1 cellular context compared by ENCODE assay signal in the genomic region with DNA sequence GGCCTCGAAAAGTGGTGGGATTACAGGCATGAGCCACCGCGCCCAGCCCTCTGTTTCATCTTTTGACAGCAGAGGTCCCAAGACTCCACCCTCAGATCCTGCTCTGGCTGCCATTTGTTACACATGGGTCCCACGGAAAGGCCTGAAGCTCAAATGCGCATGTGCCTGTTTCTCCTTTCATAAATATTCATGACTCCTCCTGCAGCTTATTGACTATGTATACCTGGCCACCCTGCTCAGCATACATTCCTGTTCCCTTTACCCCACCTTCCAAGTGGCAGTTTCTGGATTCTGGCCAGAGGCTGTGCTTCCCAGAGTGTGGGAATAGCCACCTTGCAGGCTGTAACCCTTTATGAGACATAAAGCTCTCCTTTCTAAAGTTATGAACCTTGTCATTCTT.
TF ChIP-seq lines count a peak whose summit lies in the region.

No MANE protein-coding gene starts in this region.

TF ChIP-seq in GM23338, 12 proteins besides CTCF, POLR2A, EP300 and RAD21 (continued from another document):
- TF ChIP-seq, protein P1, sequence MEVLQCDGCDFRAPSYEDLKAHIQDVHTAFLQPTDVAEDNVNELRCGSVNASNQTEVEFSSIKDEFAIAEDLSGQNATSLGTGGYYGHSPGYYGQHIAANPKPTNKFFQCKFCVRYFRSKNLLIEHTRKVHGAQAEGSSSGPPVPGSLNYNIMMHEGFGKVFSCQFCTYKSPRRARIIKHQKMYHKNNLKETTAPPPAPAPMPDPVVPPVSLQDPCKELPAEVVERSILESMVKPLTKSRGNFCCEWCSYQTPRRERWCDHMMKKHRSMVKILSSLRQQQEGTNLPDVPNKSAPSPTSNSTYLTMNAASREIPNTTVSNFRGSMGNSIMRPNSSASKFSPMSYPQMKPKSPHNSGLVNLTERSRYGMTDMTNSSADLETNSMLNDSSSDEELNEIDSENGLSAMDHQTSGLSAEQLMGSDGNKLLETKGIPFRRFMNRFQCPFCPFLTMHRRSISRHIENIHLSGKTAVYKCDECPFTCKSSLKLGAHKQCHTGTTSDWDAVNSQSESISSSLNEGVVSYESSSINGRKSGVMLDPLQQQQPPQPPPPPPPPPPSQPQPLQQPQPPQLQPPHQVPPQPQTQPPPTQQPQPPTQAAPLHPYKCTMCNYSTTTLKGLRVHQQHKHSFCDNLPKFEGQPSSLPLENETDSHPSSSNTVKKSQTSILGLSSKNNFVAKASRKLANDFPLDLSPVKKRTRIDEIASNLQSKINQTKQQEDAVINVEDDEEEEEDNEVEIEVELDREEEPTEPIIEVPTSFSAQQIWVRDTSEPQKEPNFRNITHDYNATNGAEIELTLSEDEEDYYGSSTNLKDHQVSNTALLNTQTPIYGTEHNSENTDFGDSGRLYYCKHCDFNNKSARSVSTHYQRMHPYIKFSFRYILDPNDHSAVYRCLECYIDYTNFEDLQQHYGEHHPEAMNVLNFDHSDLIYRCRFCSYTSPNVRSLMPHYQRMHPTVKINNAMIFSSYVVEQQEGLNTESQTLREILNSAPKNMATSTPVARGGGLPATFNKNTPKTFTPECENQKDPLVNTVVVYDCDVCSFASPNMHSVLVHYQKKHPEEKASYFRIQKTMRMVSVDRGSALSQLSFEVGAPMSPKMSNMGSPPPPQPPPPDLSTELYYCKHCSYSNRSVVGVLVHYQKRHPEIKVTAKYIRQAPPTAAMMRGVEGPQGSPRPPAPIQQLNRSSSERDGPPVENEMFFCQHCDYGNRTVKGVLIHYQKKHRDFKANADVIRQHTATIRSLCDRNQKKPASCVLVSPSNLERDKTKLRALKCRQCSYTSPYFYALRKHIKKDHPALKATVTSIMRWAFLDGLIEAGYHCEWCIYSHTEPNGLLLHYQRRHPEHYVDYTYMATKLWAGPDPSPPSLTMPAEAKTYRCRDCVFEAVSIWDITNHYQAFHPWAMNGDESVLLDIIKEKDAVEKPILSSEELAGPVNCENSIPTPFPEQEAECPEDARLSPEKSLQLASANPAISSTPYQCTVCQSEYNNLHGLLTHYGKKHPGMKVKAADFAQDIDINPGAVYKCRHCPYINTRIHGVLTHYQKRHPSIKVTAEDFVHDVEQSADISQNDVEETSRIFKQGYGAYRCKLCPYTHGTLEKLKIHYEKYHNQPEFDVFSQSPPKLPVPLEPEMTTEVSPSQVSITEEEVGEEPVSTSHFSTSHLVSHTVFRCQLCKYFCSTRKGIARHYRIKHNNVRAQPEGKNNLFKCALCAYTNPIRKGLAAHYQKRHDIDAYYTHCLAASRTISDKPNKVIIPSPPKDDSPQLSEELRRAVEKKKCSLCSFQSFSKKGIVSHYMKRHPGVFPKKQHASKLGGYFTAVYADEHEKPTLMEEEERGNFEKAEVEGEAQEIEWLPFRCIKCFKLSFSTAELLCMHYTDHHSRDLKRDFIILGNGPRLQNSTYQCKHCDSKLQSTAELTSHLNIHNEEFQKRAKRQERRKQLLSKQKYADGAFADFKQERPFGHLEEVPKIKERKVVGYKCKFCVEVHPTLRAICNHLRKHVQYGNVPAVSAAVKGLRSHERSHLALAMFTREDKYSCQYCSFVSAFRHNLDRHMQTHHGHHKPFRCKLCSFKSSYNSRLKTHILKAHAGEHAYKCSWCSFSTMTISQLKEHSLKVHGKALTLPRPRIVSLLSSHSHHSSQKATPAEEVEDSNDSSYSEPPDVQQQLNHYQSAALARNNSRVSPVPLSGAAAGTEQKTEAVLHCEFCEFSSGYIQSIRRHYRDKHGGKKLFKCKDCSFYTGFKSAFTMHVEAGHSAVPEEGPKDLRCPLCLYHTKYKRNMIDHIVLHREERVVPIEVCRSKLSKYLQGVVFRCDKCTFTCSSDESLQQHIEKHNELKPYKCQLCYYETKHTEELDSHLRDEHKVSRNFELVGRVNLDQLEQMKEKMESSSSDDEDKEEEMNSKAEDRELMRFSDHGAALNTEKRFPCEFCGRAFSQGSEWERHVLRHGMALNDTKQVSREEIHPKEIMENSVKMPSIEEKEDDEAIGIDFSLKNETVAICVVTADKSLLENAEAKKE (CRISPR knock-in tag; IDR thresholded peaks at IDR 0.05): no peak
- TF ChIP-seq JUNB (IDR thresholded peaks at IDR 0.05; ENCODE audit: unreplicated experiment) (no peak), POLR2AphosphoS5 (IDR thresholded peaks at IDR 0.05; ENCODE audit: low read depth) (no peak), CREB1 (CRISPR knock-in tag; IDR thresholded peaks at IDR 0.05; ENCODE audit: low read depth) (no peak), ZNF331 (CRISPR knock-in tag; IDR thresholded peaks at IDR 0.05; ENCODE audit: low read depth) (no peak), EZH2phosphoT487 (IDR thresholded peaks at IDR 0.05; ENCODE audit: unreplicated experiment) (no peak), NANOG (IDR thresholded peaks at IDR 0.05; ENCODE audit: borderline replicate concordance) (no peak), STAT1 (IDR thresholded peaks at IDR 0.05; ENCODE audit: unreplicated experiment) (no peak)
- TF ChIP-seq, protein P2, sequence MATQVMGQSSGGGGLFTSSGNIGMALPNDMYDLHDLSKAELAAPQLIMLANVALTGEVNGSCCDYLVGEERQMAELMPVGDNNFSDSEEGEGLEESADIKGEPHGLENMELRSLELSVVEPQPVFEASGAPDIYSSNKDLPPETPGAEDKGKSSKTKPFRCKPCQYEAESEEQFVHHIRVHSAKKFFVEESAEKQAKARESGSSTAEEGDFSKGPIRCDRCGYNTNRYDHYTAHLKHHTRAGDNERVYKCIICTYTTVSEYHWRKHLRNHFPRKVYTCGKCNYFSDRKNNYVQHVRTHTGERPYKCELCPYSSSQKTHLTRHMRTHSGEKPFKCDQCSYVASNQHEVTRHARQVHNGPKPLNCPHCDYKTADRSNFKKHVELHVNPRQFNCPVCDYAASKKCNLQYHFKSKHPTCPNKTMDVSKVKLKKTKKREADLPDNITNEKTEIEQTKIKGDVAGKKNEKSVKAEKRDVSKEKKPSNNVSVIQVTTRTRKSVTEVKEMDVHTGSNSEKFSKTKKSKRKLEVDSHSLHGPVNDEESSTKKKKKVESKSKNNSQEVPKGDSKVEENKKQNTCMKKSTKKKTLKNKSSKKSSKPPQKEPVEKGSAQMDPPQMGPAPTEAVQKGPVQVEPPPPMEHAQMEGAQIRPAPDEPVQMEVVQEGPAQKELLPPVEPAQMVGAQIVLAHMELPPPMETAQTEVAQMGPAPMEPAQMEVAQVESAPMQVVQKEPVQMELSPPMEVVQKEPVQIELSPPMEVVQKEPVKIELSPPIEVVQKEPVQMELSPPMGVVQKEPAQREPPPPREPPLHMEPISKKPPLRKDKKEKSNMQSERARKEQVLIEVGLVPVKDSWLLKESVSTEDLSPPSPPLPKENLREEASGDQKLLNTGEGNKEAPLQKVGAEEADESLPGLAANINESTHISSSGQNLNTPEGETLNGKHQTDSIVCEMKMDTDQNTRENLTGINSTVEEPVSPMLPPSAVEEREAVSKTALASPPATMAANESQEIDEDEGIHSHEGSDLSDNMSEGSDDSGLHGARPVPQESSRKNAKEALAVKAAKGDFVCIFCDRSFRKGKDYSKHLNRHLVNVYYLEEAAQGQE (IDR thresholded peaks at IDR 0.05; ENCODE audit: unreplicated experiment): no peak
